ENCODE assay signal across 8 cellular contexts in the genomic region with DNA sequence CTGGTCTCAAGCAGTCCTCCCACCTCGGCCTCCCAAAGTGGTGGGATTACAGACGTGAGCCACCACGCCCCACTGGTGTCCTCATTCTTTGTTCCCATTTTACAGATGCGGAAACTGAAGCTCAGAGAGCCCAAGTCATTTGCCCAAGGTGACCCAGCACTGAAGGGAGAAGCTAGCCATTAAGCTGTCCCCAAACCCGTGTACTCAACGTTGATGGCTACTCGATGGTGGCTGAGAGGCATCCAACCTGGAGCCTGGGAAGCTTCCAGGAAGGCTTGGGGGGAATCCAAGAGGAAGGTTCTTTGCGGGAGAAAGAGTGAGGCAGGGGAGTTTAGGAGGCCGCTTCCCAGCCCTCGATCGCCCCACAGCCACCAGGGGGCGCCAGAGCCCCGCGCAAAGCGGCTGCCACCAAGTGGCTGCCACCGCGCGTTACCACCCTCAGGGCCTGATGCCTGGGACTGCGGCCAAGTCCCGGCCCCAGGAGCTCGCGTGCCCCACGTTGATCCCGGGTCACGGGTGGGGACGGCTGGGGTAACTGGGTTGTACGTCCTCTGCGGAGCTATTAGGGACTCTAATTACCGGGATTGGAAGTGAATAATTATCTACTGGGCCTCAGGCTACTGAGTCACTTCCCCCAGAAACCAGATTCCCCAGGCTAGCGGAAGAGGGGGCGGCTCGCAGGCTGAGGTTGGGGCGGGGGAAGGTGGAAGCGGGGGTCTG. TPM values are rescaled to one million over a fixed set of nuclear protein-coding genes. Genes with fewer than 3 reads are reported as not detected.
DNase-seq lines count a peak whose midpoint lies in the region; ATAC-seq and TF ChIP-seq lines count a peak whose summit lies in the region.

No MANE protein-coding gene starts in this region.

- peak overlapping the region; percentile 26; the same call in 1 of the 2 replicates for H3K4me3 ChIP-seq in GM12864 (ENCODE audit: low read depth, low read length)

- DNase-seq in GM12864 (ENCODE audit: low read depth) (no peak), NCI-H2171 treated with DMSO at 0.1 percent for 48 hours (lab: John Stamatoyannopoulos, UW) (peak; percentile 72), WTC11 (ENCODE audit: low spot score) (peak; percentile 89), T47D (ENCODE audit: low read depth in 1 of 2, low spot score in 1 of 2) (peak; percentile 83 to 88), islet precursor cell (peak; percentile 93)
- DNase-seq in stimulated activated CD4-positive, alpha-beta T cell treated with anti-CD3 and anti-CD28 coated beads, Interleukin-15, amount 100 ng/mL, for 1 hour (ENCODE audit: low read depth in 1 of 2, low spot score in 1 of 2): peak; percentile 79 to 87

- H3K4me3 Mint-ChIP-seq in WTC11: peak overlapping the region; percentile 48

- POLR2A ChIA-PET in WTC11 (lab: Charles Lee): interaction anchor here (0.6 to 1.0 kb wide), 3 partner anchors 8 to 641 kb away, joined by 3 to 10 read pairs (median 3); no protein-coding TSS in a partner anchor

- CTCF ChIA-PET in WTC11 (lab: Charles Lee): interaction anchor here (0.5 to 7.0 kb wide), 56 partner anchors 8 to 590 kb away, joined by 3 to 116 read pairs (median 4); partner anchors contain the start of gene PHETA1

- peak; percentile 100 for TF ChIP-seq CTCF in GM12864 (IDR thresholded peaks at IDR 0.05; ENCODE audit: low read depth, low read length, missing control alignments)
- TF ChIP-seq CTCF in WTC11 (IDR thresholded peaks at IDR 0.05): peak; percentile 99

- H3K4me1 Mint-ChIP-seq in WTC11: no peaks in the 10 kb centered on the region

- in situ Hi-C loops in T47D (cut with HindIII; ENCODE audit: low pct_unique_long_range_greater_than_20kb, low sequenced_read_pairs): no loop called here

- no peaks in the 10 kb centered on the region for H3K36me3 Mint-ChIP-seq in WTC11

- H3K27me3 Mint-ChIP-seq in WTC11 (ENCODE audit: low read depth): no peaks in the 10 kb centered on the region; the same call in 1 of the 2 replicates

- no peaks in the 10 kb centered on the region for H3K9me3 Mint-ChIP-seq in WTC11

- no peak overlapping the region for H3K27ac Mint-ChIP-seq in WTC11

- ATAC-seq in HG02852 (IDR thresholded peaks at IDR 0.05; ENCODE audit: unreplicated experiment) (peak; percentile 56), WTC11 (peak; percentile 93), HG02884 (IDR thresholded peaks at IDR 0.05; ENCODE audit: unreplicated experiment) (no peak)

TF ChIP-seq in WTC11, 78 proteins besides CTCF, POLR2A, EP300 and RAD21:
- no peak for TF ChIP-seq SMAD3 (CRISPR knock-in tag; IDR thresholded peaks at IDR 0.05; ENCODE audit: borderline replicate concordance)
- TF ChIP-seq TCF7 (CRISPR knock-in tag; IDR thresholded peaks at IDR 0.05; ENCODE audit: low read depth): no peak
- peak; percentile 47; the same call in 1 of the 2 replicates for TF ChIP-seq ETV6 (CRISPR knock-in tag; IDR thresholded peaks at IDR 0.05)
- TF ChIP-seq GTF2I (CRISPR knock-in tag; conservative IDR thresholded peaks at IDR 0.05): peak; percentile 94
- no peak for TF ChIP-seq RELA (CRISPR knock-in tag; IDR thresholded peaks at IDR 0.05; ENCODE audit: borderline replicate concordance)
- TF ChIP-seq HMGXB4 (CRISPR knock-in tag; IDR thresholded peaks at IDR 0.05): 0 out of 2 replicates have a peak, but pooled peaks have one; percentile 77
- TF ChIP-seq ZNF416 (CRISPR knock-in tag; IDR thresholded peaks at IDR 0.05): peak; percentile 8; the same call in 1 of the 2 replicates
- TF ChIP-seq, protein P1, sequence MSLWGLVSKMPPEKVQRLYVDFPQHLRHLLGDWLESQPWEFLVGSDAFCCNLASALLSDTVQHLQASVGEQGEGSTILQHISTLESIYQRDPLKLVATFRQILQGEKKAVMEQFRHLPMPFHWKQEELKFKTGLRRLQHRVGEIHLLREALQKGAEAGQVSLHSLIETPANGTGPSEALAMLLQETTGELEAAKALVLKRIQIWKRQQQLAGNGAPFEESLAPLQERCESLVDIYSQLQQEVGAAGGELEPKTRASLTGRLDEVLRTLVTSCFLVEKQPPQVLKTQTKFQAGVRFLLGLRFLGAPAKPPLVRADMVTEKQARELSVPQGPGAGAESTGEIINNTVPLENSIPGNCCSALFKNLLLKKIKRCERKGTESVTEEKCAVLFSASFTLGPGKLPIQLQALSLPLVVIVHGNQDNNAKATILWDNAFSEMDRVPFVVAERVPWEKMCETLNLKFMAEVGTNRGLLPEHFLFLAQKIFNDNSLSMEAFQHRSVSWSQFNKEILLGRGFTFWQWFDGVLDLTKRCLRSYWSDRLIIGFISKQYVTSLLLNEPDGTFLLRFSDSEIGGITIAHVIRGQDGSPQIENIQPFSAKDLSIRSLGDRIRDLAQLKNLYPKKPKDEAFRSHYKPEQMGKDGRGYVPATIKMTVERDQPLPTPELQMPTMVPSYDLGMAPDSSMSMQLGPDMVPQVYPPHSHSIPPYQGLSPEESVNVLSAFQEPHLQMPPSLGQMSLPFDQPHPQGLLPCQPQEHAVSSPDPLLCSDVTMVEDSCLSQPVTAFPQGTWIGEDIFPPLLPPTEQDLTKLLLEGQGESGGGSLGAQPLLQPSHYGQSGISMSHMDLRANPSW (CRISPR knock-in tag; conservative IDR thresholded peaks at IDR 0.05; ENCODE audit: low read depth): no peak
- TF ChIP-seq ZNF671 (CRISPR knock-in tag; IDR thresholded peaks at IDR 0.05): no peak
- TF ChIP-seq GABPB1 (CRISPR knock-in tag; IDR thresholded peaks at IDR 0.05): peak; percentile 61
- peak; percentile 53; the same call in 1 of the 2 replicates for TF ChIP-seq FOXP1 (CRISPR knock-in tag; IDR thresholded peaks at IDR 0.05; ENCODE audit: borderline replicate concordance)
- 0 out of 2 replicates have a peak, but pooled peaks have one; percentile 51 for TF ChIP-seq ZNF232 (CRISPR knock-in tag; IDR thresholded peaks at IDR 0.05)
- TF ChIP-seq, protein P2, sequence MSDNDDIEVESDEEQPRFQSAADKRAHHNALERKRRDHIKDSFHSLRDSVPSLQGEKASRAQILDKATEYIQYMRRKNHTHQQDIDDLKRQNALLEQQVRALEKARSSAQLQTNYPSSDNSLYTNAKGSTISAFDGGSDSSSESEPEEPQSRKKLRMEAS (CRISPR knock-in tag; IDR thresholded peaks at IDR 0.05): peak; percentile 52; the same call in 1 of the 2 replicates

RNA-seq across cellular contexts. Expression of gene SH2B3, which starts 8.8 kb away (rescaled TPM):
- 20.5 to 31.8 TPM (median 20.7 TPM) in 3 replicates for total RNA-seq in WTC11 (2021)

RNA-seq across cellular contexts. Expression of gene PHETA1, which starts 28.0 kb away (rescaled TPM):
- total RNA-seq in WTC11 (2021): 12.4 to 18.6 TPM (median 14.9 TPM) in 3 replicates
